ENCODE assay signal across 8 cellular contexts in the genomic region with DNA sequence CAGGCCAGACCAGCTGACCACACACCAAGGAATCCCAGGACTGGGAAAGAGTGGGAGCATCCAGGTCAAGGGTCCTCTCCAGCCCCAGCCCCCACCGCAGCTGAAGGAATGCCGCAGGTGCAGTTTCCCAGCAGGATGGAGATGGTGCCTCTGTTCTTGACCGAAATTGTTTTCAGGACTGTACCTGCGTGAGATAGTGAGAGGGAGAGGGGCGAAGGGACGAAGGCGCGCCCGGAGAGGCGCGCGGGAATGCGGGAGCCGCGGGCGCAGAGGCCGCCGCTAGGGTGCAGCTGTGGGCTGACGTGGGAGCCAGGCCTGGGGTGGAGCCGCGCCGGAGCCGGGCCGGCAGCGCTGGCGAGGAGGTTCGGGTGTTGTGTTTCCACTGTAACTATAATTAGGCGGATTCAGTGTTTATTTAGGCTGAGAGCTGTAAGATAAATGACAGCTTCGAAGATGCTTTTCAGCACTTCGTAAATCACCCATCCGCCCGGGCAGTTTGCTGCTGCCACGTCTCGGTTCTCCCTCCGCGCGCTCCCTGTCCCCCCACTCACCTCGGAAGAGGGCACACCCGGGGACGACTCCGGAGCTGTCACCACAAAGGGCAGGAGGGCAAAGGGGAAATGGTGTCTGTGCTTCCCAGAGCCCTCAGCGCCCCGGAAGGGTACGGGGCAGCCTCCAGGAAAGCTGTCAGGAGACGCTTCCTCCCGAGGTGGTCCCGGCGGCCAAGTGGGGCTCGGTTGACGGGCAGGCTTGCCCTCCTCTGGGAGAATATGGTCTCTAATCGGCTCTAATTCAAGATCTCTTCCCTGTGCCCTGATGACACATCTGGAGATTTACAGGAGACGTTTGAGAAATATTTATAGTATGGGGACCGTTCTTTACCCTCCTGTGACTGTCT. TPM values are rescaled to one million over a fixed set of nuclear protein-coding genes. Genes with fewer than 3 reads are reported as not detected.
DNase-seq lines count a peak whose midpoint lies in the region; ATAC-seq and TF ChIP-seq lines count a peak whose summit lies in the region.

No MANE protein-coding gene starts in this region.

- peak overlapping the region; percentile 78 for H3K9ac ChIP-seq in OCI-LY3 (ENCODE audit: low read length)

- CTCF ChIA-PET in Calu3 (lab: Charles Lee): interaction anchor here (0.5 to 1.8 kb wide), 10 partner anchors 9 to 141 kb away, joined by 3 to 5 read pairs (median 3); no protein-coding TSS in a partner anchor

- H3K27me3 ChIP-seq in OCI-LY3 (ENCODE audit: low read depth, low read length): no peaks in the 10 kb centered on the region

- H3K9me3 Mint-ChIP-seq in Calu3 (ENCODE audit: low read depth, unreplicated experiment) (no peaks in the 10 kb centered on the region), nephron progenitor cell (no peaks in the 10 kb centered on the region)
- H3K9me3 Mint-ChIP-seq in activated T-cell treated with anti-CD3 and anti-CD28 coated beads, Interleukin-2, amount 50 U/mL, for 4 hours: no peaks in the 10 kb centered on the region

- H3K4me1 Mint-ChIP-seq in Calu3 (ENCODE audit: low read depth, unreplicated experiment): peaks cover 53% of the 10 kb centered on the region
- H3K4me1 Mint-ChIP-seq in activated T-cell treated with anti-CD3 and anti-CD28 coated beads, Interleukin-2, amount 50 U/mL, for 4 hours (ENCODE audit: low read depth): peaks cover 12% of the 10 kb centered on the region
- peaks cover 89% of the 10 kb centered on the region for H3K4me1 Mint-ChIP-seq in nephron progenitor cell

- H3K79me2 ChIP-seq in OCI-LY3 (ENCODE audit: low read length): no peaks in the 10 kb centered on the region

- no peaks in the 10 kb centered on the region for H3K36me3 ChIP-seq in OCI-LY3 (replicated peaks; ENCODE audit: low read depth, low read length)

- peak overlapping the region; percentile 78 for H3K4me3 ChIP-seq in OCI-LY3 (ENCODE audit: low read length)

- ATAC-seq in HG02885 (IDR thresholded peaks at IDR 0.05; ENCODE audit: poor library complexity, unreplicated experiment): peak; percentile 63
- peak; percentile 93 to 95 for ATAC-seq in activated T-cell treated with anti-CD3 and anti-CD28 coated beads, Interleukin-2, amount 50 U/mL, for 4 hours

- H3K27me3 Mint-ChIP-seq in Calu3 (ENCODE audit: unreplicated experiment) (no peaks in the 10 kb centered on the region), nephron progenitor cell (ENCODE audit: low read depth, poor library complexity) (peaks cover 16% of the 10 kb centered on the region)
- peaks cover 16% of the 10 kb centered on the region for H3K27me3 Mint-ChIP-seq in activated T-cell treated with anti-CD3 and anti-CD28 coated beads, Interleukin-2, amount 50 U/mL, for 4 hours (ENCODE audit: low read depth)

- peak overlapping the region; percentile 56 for H3K27ac ChIP-seq in OCI-LY3 (ENCODE audit: low read length)

- no TSS peak for BruUV-seq in Calu3 (replicated peaks; lab: Mats Ljungman, UMichigan)

- H2AFZ ChIP-seq in OCI-LY3 (ENCODE audit: low read depth, low read length): peak overlapping the region; percentile 70; the same call in 1 of the 2 replicates

- H3K27ac Mint-ChIP-seq in Calu3 (ENCODE audit: unreplicated experiment): no peak overlapping the region
- peak overlapping the region; percentile 94 for H3K27ac Mint-ChIP-seq in nephron progenitor cell

- DNase-seq in Calu3 (peak; percentile 90), fibroblast of peridontal ligament (ENCODE audit: extremely low read depth) (peak; percentile 43), nephron progenitor cell (peak; percentile 86), stromal cell of bone marrow (ENCODE audit: low read depth) (peak; percentile 56), T1000 (lab: John Stamatoyannopoulos, UW) (no peak)
- peak; percentile 67 for DNase-seq in activated T-cell treated with anti-CD3 and anti-CD28 coated beads, Interleukin-2, amount 50 U/mL, for 4 hours

- H3K4me1 ChIP-seq in OCI-LY3 (ENCODE audit: low read length): peaks cover 54% of the 10 kb centered on the region

- intact Hi-C loops in Calu3 (cut with micrococcal nuclease; ENCODE audit: unreplicated experiment): loop anchor here (5.0 kb wide), 1 partner anchor 50 kb away; no protein-coding TSS in a partner anchor

- H3K9me3 ChIP-seq in OCI-LY3 (ENCODE audit: insufficient read depth, low read length): no peaks in the 10 kb centered on the region

- H4K20me1 ChIP-seq in OCI-LY3 (ENCODE audit: insufficient read depth, low read length): no peaks in the 10 kb centered on the region

- peak; percentile 96 for TF ChIP-seq CTCF in Calu3 (IDR thresholded peaks at IDR 0.05; ENCODE audit: unreplicated experiment)
- TF ChIP-seq CTCF in OCI-LY3 (IDR thresholded peaks at IDR 0.05; ENCODE audit: low read depth, low read length): peak; percentile 88
- peak; percentile 64 for TF ChIP-seq CTCF in nephron progenitor cell (IDR thresholded peaks at IDR 0.05)

- peak overlapping the region; percentile 99 for H3K4me2 ChIP-seq in OCI-LY3 (ENCODE audit: low read length)

- H3K36me3 Mint-ChIP-seq in Calu3 (ENCODE audit: insufficient read depth, unreplicated experiment) (no peaks in the 10 kb centered on the region), nephron progenitor cell (ENCODE audit: low read depth) (no peaks in the 10 kb centered on the region)
- H3K36me3 Mint-ChIP-seq in activated T-cell treated with anti-CD3 and anti-CD28 coated beads, Interleukin-2, amount 50 U/mL, for 4 hours (ENCODE audit: insufficient read depth): no peaks in the 10 kb centered on the region

- H3K4me3 Mint-ChIP-seq in Calu3 (ENCODE audit: low read depth, unreplicated experiment) (peak overlapping the region; percentile 60), nephron progenitor cell (peak overlapping the region; percentile 66)
- H3K4me3 Mint-ChIP-seq in activated T-cell treated with anti-CD3 and anti-CD28 coated beads, Interleukin-2, amount 50 U/mL, for 4 hours: peak overlapping the region; percentile 47

RNA-seq across cellular contexts. Expression of a gene that starts 38.2 kb away (rescaled TPM):
- total RNA-seq in Calu3 (2022): not detected in 2 replicates
- not detected for total RNA-seq in activated T-cell treated with anti-CD3 and anti-CD28 coated beads, Interleukin-2, amount 50 U/mL, for 4 hours

RNA-seq across cellular contexts. Expression of a gene that starts 52.3 kb away (rescaled TPM):
- total RNA-seq in Calu3 (2022): 24.5 and 32.6 TPM in 2 replicates
- 10 to 100 TPM; 12.9 to 21.3 (median 12.9) TPM for total RNA-seq in activated T-cell treated with anti-CD3 and anti-CD28 coated beads, Interleukin-2, amount 50 U/mL, for 4 hours
